Comparison of ENCODE assay signal across 9 cellular contexts in the genomic region with DNA sequence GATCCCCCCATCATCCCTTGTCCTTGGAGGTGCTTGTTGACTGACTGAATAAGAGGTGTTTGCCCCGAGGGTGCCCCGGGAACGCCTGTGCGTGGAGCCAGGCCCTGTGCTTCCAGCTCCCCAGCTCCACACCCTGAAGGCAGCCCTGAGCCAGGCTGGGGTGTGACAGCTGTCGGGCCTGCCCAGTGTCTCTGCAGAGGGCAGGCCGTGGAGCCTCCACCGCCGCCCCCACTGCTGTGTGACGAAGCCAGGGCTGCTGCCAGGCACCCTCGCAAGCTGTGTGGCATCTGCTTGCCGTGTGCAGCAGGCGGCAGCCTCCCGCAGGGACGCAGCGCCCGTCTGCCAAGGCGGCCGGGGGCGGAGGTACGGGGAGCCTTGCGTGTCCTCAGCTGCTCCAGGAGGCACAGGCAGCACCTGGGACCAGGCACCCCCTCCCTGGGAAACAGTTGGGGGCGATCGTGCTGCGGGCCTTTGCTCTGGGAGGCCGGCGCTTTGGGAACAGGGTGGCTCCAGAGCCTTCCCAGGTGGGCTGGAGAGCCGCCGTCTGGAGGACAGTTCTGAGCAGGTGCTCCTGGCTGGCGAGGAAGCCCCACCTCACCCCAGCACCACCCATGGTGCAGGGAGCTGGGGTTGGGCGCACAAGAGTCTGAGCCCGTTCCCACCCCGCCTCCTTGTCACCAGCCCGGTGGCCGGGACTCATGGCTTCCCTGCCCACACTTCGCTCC. TPM values are rescaled to one million over a fixed set of nuclear protein-coding genes. Genes with fewer than 3 reads are reported as not detected.
DNase-seq lines count a peak whose midpoint lies in the region; ATAC-seq and TF ChIP-seq lines count a peak whose summit lies in the region.
"Had no signal": no experiment of that assay in that cellular context is flagged by ENCODE, and none has a peak within 500 bp of the region (broad histone marks: within the 10 kb centered on the region; RNA-seq: fewer than 3 reads in every experiment).

No MANE protein-coding gene starts in this region.

- ATAC-seq in left ventricle myocardium superior: peak; percentile 86
- ATAC-seq in stimulated activated effector memory CD8-positive, alpha-beta T cell treated with anti-CD3 and anti-CD28 coated beads, Interleukin-12 subunit alpha, Interleukin-12 subunit beta, amount 100 ng/mL, for 72 hours: no peak
- ATAC-seq in activated T-cell treated with anti-CD3 and anti-CD28 coated beads, Interleukin-2, amount 50 U/mL, for 4 hours: no peak
- no peak for ATAC-seq in natural killer cell
- ATAC-seq in natural killer cell treated with Interleukin-12 subunit alpha and Interleukin-12 subunit beta and Interleukin-15 and Interleukin-18, amount 100 ng/mL, for 72 hours: no peak

- H3K4me2 ChIP-seq in SK-N-SH: no peak overlapping the region

- CTCF ChIA-PET in SK-N-SH (lab: Yijun Ruan, JAX): interaction anchor here (0.8 to 3.2 kb wide), 5 partner anchors 11 to 318 kb away, joined by 3 to 21 read pairs (median 4); no protein-coding TSS in a partner anchor

- H3K27me3 Mint-ChIP-seq in activated T-cell treated with anti-CD3 and anti-CD28 coated beads, Interleukin-2, amount 50 U/mL, for 4 hours (ENCODE audit: low read depth): no peaks in the 10 kb centered on the region
- H3K27me3 Mint-ChIP-seq in natural killer cell (ENCODE audit: low read depth in 2 of 2): no peaks in the 10 kb centered on the region
- no peaks in the 10 kb centered on the region for H3K27me3 Mint-ChIP-seq in natural killer cell treated with Interleukin-12 subunit alpha and Interleukin-12 subunit beta and Interleukin-15 and Interleukin-18, amount 100 ng/mL, for 72 hours

- no peaks in the 10 kb centered on the region for H3F3A ChIP-seq in SK-N-SH (replicated peaks; ENCODE audit: insufficient read depth)

- no peak overlapping the region for H3K4me3 Mint-ChIP-seq in stimulated activated effector memory CD8-positive, alpha-beta T cell treated with anti-CD3 and anti-CD28 coated beads, Interleukin-12 subunit alpha, Interleukin-12 subunit beta, amount 100 ng/mL, for 72 hours
- no peak overlapping the region for H3K4me3 Mint-ChIP-seq in activated T-cell treated with anti-CD3 and anti-CD28 coated beads, Interleukin-2, amount 50 U/mL, for 4 hours
- H3K4me3 Mint-ChIP-seq in natural killer cell: no peak overlapping the region
- H3K4me3 Mint-ChIP-seq in natural killer cell treated with Interleukin-12 subunit alpha and Interleukin-12 subunit beta and Interleukin-15 and Interleukin-18, amount 100 ng/mL, for 72 hours: no peak overlapping the region

- H3K4me1 Mint-ChIP-seq in stimulated activated effector memory CD8-positive, alpha-beta T cell treated with anti-CD3 and anti-CD28 coated beads, Interleukin-12 subunit alpha, Interleukin-12 subunit beta, amount 100 ng/mL, for 72 hours: peaks cover 18% of the 10 kb centered on the region
- peaks cover 8% of the 10 kb centered on the region for H3K4me1 Mint-ChIP-seq in activated T-cell treated with anti-CD3 and anti-CD28 coated beads, Interleukin-2, amount 50 U/mL, for 4 hours (ENCODE audit: low read depth)
- peaks cover 27 to 55% of the 10 kb centered on the region in 2 donors for H3K4me1 Mint-ChIP-seq in natural killer cell
- peaks cover 10 to 24% of the 10 kb centered on the region in 2 donors for H3K4me1 Mint-ChIP-seq in natural killer cell treated with Interleukin-12 subunit alpha and Interleukin-12 subunit beta and Interleukin-15 and Interleukin-18, amount 100 ng/mL, for 72 hours (ENCODE audit: low read depth in 2 of 2)

- peak overlapping the region; percentile 65 for H3K27ac Mint-ChIP-seq in stimulated activated effector memory CD8-positive, alpha-beta T cell treated with anti-CD3 and anti-CD28 coated beads, Interleukin-12 subunit alpha, Interleukin-12 subunit beta, amount 100 ng/mL, for 72 hours
- peak overlapping the region in 1 of 2 donors; percentile 73 for H3K27ac Mint-ChIP-seq in natural killer cell
- no peak overlapping the region for H3K27ac Mint-ChIP-seq in natural killer cell treated with Interleukin-12 subunit alpha and Interleukin-12 subunit beta and Interleukin-15 and Interleukin-18, amount 100 ng/mL, for 72 hours

- peaks cover 18% of the 10 kb centered on the region; the same call in 1 of the 2 replicates for H3K79me2 ChIP-seq in SK-N-SH (ENCODE audit: insufficient read depth)

- intact Hi-C loops in left ventricle myocardium superior (cut with micrococcal nuclease) (no loop called here), natural killer cell (cut with micrococcal nuclease) (no loop called here)

- peak; percentile 31 for TF ChIP-seq RAD21 in SK-N-SH (IDR thresholded peaks at IDR 0.05; ENCODE audit: low read length)

- H4K20me1 ChIP-seq in SK-N-SH (ENCODE audit: insufficient read depth): peaks cover 98% of the 10 kb centered on the region

- no peaks in the 10 kb centered on the region for H3K9me2 ChIP-seq in SK-N-SH

- POLR2A ChIA-PET in SK-N-SH (lab: Yijun Ruan, JAX): interaction anchor here (1.6 kb wide), 1 partner anchor 11 kb away, joined by 5 read pairs; no protein-coding TSS in a partner anchor

- H3K36me3 ChIP-seq in SK-N-SH (replicated peaks in 1 of 2; ENCODE audit: control insufficient read depth in 1 of 2, insufficient read depth in 2 of 2, low read length in 1 of 2): peaks cover 0 to 39% of the 10 kb centered on the region in 2 experiments

- H3K9me3 ChIP-seq in SK-N-SH: no peaks in the 10 kb centered on the region

- WGBS in SK-N-SH (ENCODE audit: low lambda C conversion rate): 76% methylated on average over 5 of the region's 35 CpGs

- H3K4me3 ChIP-seq in SK-N-SH (ENCODE audit: low read depth in 2 of 2, low read length in 1 of 2): no peak overlapping the region

- no peak for TF ChIP-seq CTCF in SK-N-SH (IDR thresholded peaks at IDR 0.05)
- TF ChIP-seq CTCF in natural killer cell (IDR thresholded peaks at IDR 0.05): no peak

- peak in 1 of 2 experiments; percentile 53; a peak in 1 of 4 replicates for TF ChIP-seq EP300 in SK-N-SH (IDR thresholded peaks at IDR 0.05; ENCODE audit: borderline replicate concordance in 1 of 2, low read depth in 1 of 2, low read length in 1 of 2)

- H3K9ac ChIP-seq in SK-N-SH: no peak overlapping the region

- H3K36me3 Mint-ChIP-seq in stimulated activated effector memory CD8-positive, alpha-beta T cell treated with anti-CD3 and anti-CD28 coated beads, Interleukin-12 subunit alpha, Interleukin-12 subunit beta, amount 100 ng/mL, for 72 hours: peaks cover 24% of the 10 kb centered on the region
- no peaks in the 10 kb centered on the region for H3K36me3 Mint-ChIP-seq in activated T-cell treated with anti-CD3 and anti-CD28 coated beads, Interleukin-2, amount 50 U/mL, for 4 hours (ENCODE audit: insufficient read depth)
- no peaks in the 10 kb centered on the region for H3K36me3 Mint-ChIP-seq in natural killer cell
- no peaks in the 10 kb centered on the region for H3K36me3 Mint-ChIP-seq in natural killer cell treated with Interleukin-12 subunit alpha and Interleukin-12 subunit beta and Interleukin-15 and Interleukin-18, amount 100 ng/mL, for 72 hours

- no peaks in the 10 kb centered on the region for H3K27me3 ChIP-seq in SK-N-SH (ENCODE audit: insufficient read depth)

- H3K4me1 ChIP-seq in SK-N-SH (ENCODE audit: control insufficient read depth in 1 of 2, insufficient read depth in 2 of 2, low read depth in 1 of 2, low read length in 1 of 2): peaks cover 0 to 74% of the 10 kb centered on the region in 2 experiments; a peak in 1 of 4 replicates

- H3K27ac ChIP-seq in SK-N-SH (ENCODE audit: low read depth in 2 of 2, low read length in 1 of 2): peak overlapping the region in 1 of 2 experiments; percentile 54; a peak in 2 of 4 replicates

- no peak overlapping the region for H2AFZ ChIP-seq in SK-N-SH (ENCODE audit: low read depth)

- DNase-seq in NCI-H1417 (lab: John Stamatoyannopoulos, UW): peak; percentile 52 to 99 (median 95)
- DNase-seq in SK-N-SH: peak; percentile 92
- peak; percentile 89 for DNase-seq in left ventricle myocardium superior
- no peak for DNase-seq in stimulated activated effector memory CD8-positive, alpha-beta T cell treated with anti-CD3 and anti-CD28 coated beads, Interleukin-12 subunit alpha, Interleukin-12 subunit beta, amount 100 ng/mL, for 72 hours (ENCODE audit: low spot score in 2 of 2)
- no peak for DNase-seq in activated T-cell treated with anti-CD3 and anti-CD28 coated beads, Interleukin-2, amount 50 U/mL, for 4 hours
- no peak for DNase-seq in natural killer cell
- no peak for DNase-seq in natural killer cell treated with Interleukin-12 subunit alpha and Interleukin-12 subunit beta and Interleukin-15 and Interleukin-18, amount 100 ng/mL, for 72 hours (ENCODE audit: low spot score)
- DNase-seq in activated naive CD4-positive, alpha-beta T cell (lab: John Stamatoyannopoulos, UW): no peak
- DNase-seq: central memory CD4-positive, alpha-beta T cell had no signal

- no peaks in the 10 kb centered on the region for H3K9me3 Mint-ChIP-seq in stimulated activated effector memory CD8-positive, alpha-beta T cell treated with anti-CD3 and anti-CD28 coated beads, Interleukin-12 subunit alpha, Interleukin-12 subunit beta, amount 100 ng/mL, for 72 hours
- no peaks in the 10 kb centered on the region for H3K9me3 Mint-ChIP-seq in activated T-cell treated with anti-CD3 and anti-CD28 coated beads, Interleukin-2, amount 50 U/mL, for 4 hours
- no peaks in the 10 kb centered on the region for H3K9me3 Mint-ChIP-seq in natural killer cell
- H3K9me3 Mint-ChIP-seq in natural killer cell treated with Interleukin-12 subunit alpha and Interleukin-12 subunit beta and Interleukin-15 and Interleukin-18, amount 100 ng/mL, for 72 hours: no peaks in the 10 kb centered on the region

TF ChIP-seq in SK-N-SH, 30 proteins besides CTCF, POLR2A, EP300 and RAD21 (continues in another document):
- TF ChIP-seq FOXJ3 (CRISPR knock-in tag; IDR thresholded peaks at IDR 0.05): peak; percentile 85
- TF ChIP-seq MXI1 (IDR thresholded peaks at IDR 0.05; ENCODE audit: low read depth, low read length): peak; percentile 81; the same call in 1 of the 2 replicates

RNA-seq across cellular contexts. Expression of gene GSE1, which starts 26.6 kb away (rescaled TPM):
- 22.7 and 26.5 TPM in 2 replicates for polyA plus RNA-seq in SK-N-SH (2012; rRNA removed)
- polyA plus RNA-seq in SK-N-SH (2012; cell fraction: cytosol; rRNA removed): 18.5 and 22.7 TPM in 2 replicates
- polyA plus RNA-seq in SK-N-SH (2012; cell fraction: nucleus; rRNA removed): 94.0 and 103 TPM in 2 replicates
- total RNA-seq in left ventricle myocardium superior (40.4 TPM), natural killer cell (100 to 1,000 TPM; 232 to 277 (median 233) TPM)
- total RNA-seq in activated T-cell treated with anti-CD3 and anti-CD28 coated beads, Interleukin-2, amount 50 U/mL, for 4 hours: 10 to 100 TPM; 15.5 to 15.6 (median 15.5) TPM
- total RNA-seq in natural killer cell treated with Interleukin-12 subunit alpha and Interleukin-12 subunit beta and Interleukin-15 and Interleukin-18, amount 100 ng/mL, for 72 hours: 100 to 1,000 TPM in 1 of 2 donors, 10 to 100 TPM in 1; 84.9 to 146 TPM

RNA-seq across cellular contexts. Expression of gene GINS2, which starts 49.1 kb away (rescaled TPM):
- polyA plus RNA-seq in SK-N-SH (2012; rRNA removed): 8.4 and 9.0 TPM in 2 replicates
- polyA plus RNA-seq in SK-N-SH (2012; cell fraction: cytosol; rRNA removed): 9.0 and 9.3 TPM in 2 replicates
- polyA plus RNA-seq in SK-N-SH (2012; cell fraction: nucleus; rRNA removed): 3.7 and 4.5 TPM in 2 replicates
- total RNA-seq in left ventricle myocardium superior: 0.42 TPM
- 10 to 100 TPM; 60.6 to 65.8 (median 62.7) TPM for total RNA-seq in activated T-cell treated with anti-CD3 and anti-CD28 coated beads, Interleukin-2, amount 50 U/mL, for 4 hours
- 1 to 10 TPM in 1 of 3 donors, under 1 TPM in 2; 0.73 to 2.6 (median 0.89) TPM for total RNA-seq in natural killer cell
- total RNA-seq in natural killer cell treated with Interleukin-12 subunit alpha and Interleukin-12 subunit beta and Interleukin-15 and Interleukin-18, amount 100 ng/mL, for 72 hours: 10 to 100 TPM; 34.3 to 69.5 TPM

Comparison
In these comparisons a context has a peak if more than half of its experiments do, and no peak if none do; other contexts are left out.
1. RNA of gene GINS2, which starts 49.1 kb away (total RNA-seq): 34.3 to 69.5 TPM in natural killer cell treated with Interleukin-12 subunit alpha and Interleukin-12 subunit beta and Interleukin-15 and Interleukin-18, amount 100 ng/mL, for 72 hours and 60.6 to 65.8 TPM in activated T-cell treated with anti-CD3 and anti-CD28 coated beads, Interleukin-2, amount 50 U/mL, for 4 hours; 0.73 to 2.6 TPM in natural killer cell and 0.42 TPM in left ventricle myocardium superior (single experiment); every median in the first group is over 4 times any median in the second.
2. DNase-seq: peak in NCI-H1417 (3 of 3), SK-N-SH (single experiment) and left ventricle myocardium superior (single experiment); none in stimulated activated effector memory CD8-positive, alpha-beta T cell treated with anti-CD3 and anti-CD28 coated beads, Interleukin-12 subunit alpha, Interleukin-12 subunit beta, amount 100 ng/mL, for 72 hours (0 of 2), activated T-cell treated with anti-CD3 and anti-CD28 coated beads, Interleukin-2, amount 50 U/mL, for 4 hours (single experiment), natural killer cell (single experiment), natural killer cell treated with Interleukin-12 subunit alpha and Interleukin-12 subunit beta and Interleukin-15 and Interleukin-18, amount 100 ng/mL, for 72 hours (single experiment) and activated naive CD4-positive, alpha-beta T cell (0 of 4).